In genomic region chr1:46535063-46535462, GRCh38 we compare ENCODE assay signal across 9 cellular contexts. TPM values are rescaled to one million over a fixed set of nuclear protein-coding genes. Genes with fewer than 3 reads are reported as not detected.
A peak's percentile ranks its signal among the peaks of the same experiment; 100 is the strongest.
DNase-seq lines count a peak whose midpoint lies in the region; ATAC-seq, FAIRE-seq and TF ChIP-seq lines count a peak whose summit lies in the region.
"Had no signal": no experiment of that assay in that cellular context is flagged by ENCODE, and none has a peak within 500 bp of the region (broad histone marks: within the 10 kb centered on the region; RNA-seq: fewer than 3 reads in every experiment).

No MANE protein-coding gene starts in this region.

- H3K9me2 ChIP-seq in hepatocyte (replicated peaks; ENCODE audit: insufficient read depth): no peaks in the 10 kb centered on the region

- no peak for TF ChIP-seq POLR2A in GM12891 (IDR thresholded peaks at IDR 0.05; ENCODE audit: low read depth, low read length)

- peak; percentile 30 for TF ChIP-seq CTCF in hepatocyte (IDR thresholded peaks at IDR 0.05; ENCODE audit: poor library complexity)

- no peak overlapping the region for H3K4me3 ChIP-seq in hepatocyte

- H4K20me1 ChIP-seq in hepatocyte (ENCODE audit: insufficient read depth, poor library complexity, severe bottlenecking): no peaks in the 10 kb centered on the region

- H3K36me3 Mint-ChIP-seq in T-helper 2 cell treated with Interferon-gamma antibody and Interleukin-4, amounts not matched to agents 5 μg/mL and 100 μg/mL, for 36 hours (ENCODE audit: low read depth): no peaks in the 10 kb centered on the region

- H3K9me3 ChIP-seq in hepatocyte (ENCODE audit: low read depth): no peaks in the 10 kb centered on the region

- H3K4me2 ChIP-seq in hepatocyte: no peak overlapping the region

- no peak for ATAC-seq in GM21576 (IDR thresholded peaks at IDR 0.05; ENCODE audit: unreplicated experiment)
- ATAC-seq in GM18909 (IDR thresholded peaks at IDR 0.05; ENCODE audit: poor library complexity, unreplicated experiment): no peak

- 56% methylated on average over 2 of the region's 2 CpGs for WGBS in hepatocyte (ENCODE audit: low lambda C conversion rate, missing lambda C conversion rate)

- H3K79me2 ChIP-seq in hepatocyte: no peaks in the 10 kb centered on the region

- no peak overlapping the region for H3K27ac Mint-ChIP-seq in T-helper 2 cell treated with Interferon-gamma antibody and Interleukin-4, amounts not matched to agents 5 μg/mL and 100 μg/mL, for 36 hours

- peaks cover 38% of the 10 kb centered on the region for H3K27me3 ChIP-seq in hepatocyte

- H3K4me1 ChIP-seq in hepatocyte (ENCODE audit: insufficient read depth): no peaks in the 10 kb centered on the region

- H3K27ac ChIP-seq in hepatocyte: no peak overlapping the region

- peaks cover 2% of the 10 kb centered on the region for H3K4me1 Mint-ChIP-seq in T-helper 2 cell treated with Interferon-gamma antibody and Interleukin-4, amounts not matched to agents 5 μg/mL and 100 μg/mL, for 36 hours (ENCODE audit: low read depth)

- H2AFZ ChIP-seq in hepatocyte: no peak overlapping the region

- H3K36me3 ChIP-seq in hepatocyte (replicated peaks; ENCODE audit: insufficient read depth, low read depth): no peaks in the 10 kb centered on the region

- peaks cover 40% of the 10 kb centered on the region for H3K27me3 Mint-ChIP-seq in T-helper 2 cell treated with Interferon-gamma antibody and Interleukin-4, amounts not matched to agents 5 μg/mL and 100 μg/mL, for 36 hours (ENCODE audit: low read depth)

- peak; percentile 45 to 51 for DNase-seq in AML-193 (lab: John Stamatoyannopoulos, UW)
- no peak for DNase-seq in GM12891 (ENCODE audit: insufficient read length, low spot score)
- peak; percentile 19 for DNase-seq in T-helper 2 cell treated with Interferon-gamma antibody and Interleukin-4, amounts not matched to agents 5 μg/mL and 100 μg/mL, for 36 hours (ENCODE audit: low spot score)
- DNase-seq in hepatocyte (ENCODE audit: low spot score): peak; percentile 41
- DNase-seq in SHP77 treated with DMSO at 0.1 percent for 48 hours (lab: John Stamatoyannopoulos, UW): no peak
- DNase-seq in nucleus accumbens (lab: John Stamatoyannopoulos, UW): no peak

- no peaks in the 10 kb centered on the region for H3K9me3 Mint-ChIP-seq in T-helper 2 cell treated with Interferon-gamma antibody and Interleukin-4, amounts not matched to agents 5 μg/mL and 100 μg/mL, for 36 hours

- no peak overlapping the region for H3K4me3 Mint-ChIP-seq in T-helper 2 cell treated with Interferon-gamma antibody and Interleukin-4, amounts not matched to agents 5 μg/mL and 100 μg/mL, for 36 hours

- FAIRE-seq in GM12891 (lab: Jason Lieb, UNC): peak; percentile 43

TF ChIP-seq in GM12891, 5 proteins besides CTCF, POLR2A, EP300 and RAD21:
- no peak for TF ChIP-seq POLR2AphosphoS5 (IDR thresholded peaks at IDR 0.05; ENCODE audit: low read depth, low read length)
- no peak for TF ChIP-seq SPI1 (IDR thresholded peaks at IDR 0.05; ENCODE audit: low read depth, low read length)
- TF ChIP-seq PAX5 (IDR thresholded peaks at IDR 0.05; ENCODE audit: insufficient read depth, low read length, severe bottlenecking): no peak
- no peak for TF ChIP-seq POU2F2 (IDR thresholded peaks at IDR 0.05; ENCODE audit: low read depth, low read length)
TF ChIP-seq in GM12891: peak in this region for 0.

RNA-seq across cellular contexts. Expression of gene KNCN, which starts 16.4 kb away (rescaled TPM):
- not detected for polyA plus RNA-seq in GM12891 (2012; ENCODE audit: low read depth, missing spikeins)
- not detected in 2 replicates for total RNA-seq in hepatocyte
- not detected in 2 replicates for polyA plus RNA-seq in hepatocyte
- polyA plus RNA-seq: neural cell had no signal

RNA-seq across cellular contexts. Expression of gene DMBX1, which starts 45.4 kb away (rescaled TPM):
- polyA plus RNA-seq in GM12891 (2012; ENCODE audit: low read depth, missing spikeins): not detected
- not detected in 2 replicates for total RNA-seq in hepatocyte
- polyA plus RNA-seq in hepatocyte: 0.32 TPM in 1 of 2 replicates, not detected in the other

Comparison
In these comparisons a context has a peak if more than half of its experiments do, and no peak if none do; other contexts are left out.
1. DNase-seq: peak in AML-193 (2 of 2), T-helper 2 cell treated with Interferon-gamma antibody and Interleukin-4, amounts not matched to agents 5 μg/mL and 100 μg/mL, for 36 hours (single experiment) and hepatocyte (single experiment); none in GM12891 (single experiment), SHP77 treated with DMSO at 0.1 percent for 48 hours (single experiment) and nucleus accumbens (0 of 56).